ENCODE assay signal across 8 cellular contexts in genomic region chr6:157761331-157761921, GRCh38.
DNase-seq lines count a peak whose midpoint lies in the region; ATAC-seq and TF ChIP-seq lines count a peak whose summit lies in the region.

No MANE protein-coding gene starts in this region.

- no peaks in the 10 kb centered on the region for H3K36me3 ChIP-seq in left lung

- H3K9me3 Mint-ChIP-seq in CD14-positive monocyte, result peaks cover 0 to 4% (median 0%) of the 10 kb centered on the region in 7 donors
- H3K9me3 Mint-ChIP-seq in activated T-helper 2 cell treated with anti-CD3 and anti-CD28 coated beads, Interferon-gamma antibody, Interleukin-2, Interleukin-4, amounts not matched to agents 10 μg/mL and 5 μg/mL and 100 μg/mL, durations not matched to agents 14 hours and 24 hours and 36 hours, result no peaks in the 10 kb centered on the region

- peak overlapping the region; percentile 53 to 74 for H3K27ac ChIP-seq in left lung

- H3K4me3 Mint-ChIP-seq in CD14-positive monocyte, result no peak overlapping the region
- H3K4me3 Mint-ChIP-seq in activated T-helper 2 cell treated with anti-CD3 and anti-CD28 coated beads, Interferon-gamma antibody, Interleukin-2, Interleukin-4, amounts not matched to agents 10 μg/mL and 5 μg/mL and 100 μg/mL, durations not matched to agents 14 hours and 24 hours and 36 hours (ENCODE audit: low read depth), result peak overlapping the region; percentile 53

- peaks cover 24 to 71% of the 10 kb centered on the region in 2 donors for H3K4me1 ChIP-seq in left lung

- TF ChIP-seq CTCF in CD14-positive monocyte (IDR thresholded peaks at IDR 0.05) (no peak), left lung (IDR thresholded peaks at IDR 0.05) (no peak)

- H3K4me3 ChIP-seq in left lung, result no peak overlapping the region

- H3K27me3 Mint-ChIP-seq in CD14-positive monocyte (ENCODE audit: low read depth in 3 of 3), result peaks cover 5 to 17% (median 11%) of the 10 kb centered on the region in 3 donors
- H3K27me3 Mint-ChIP-seq in activated T-helper 2 cell treated with anti-CD3 and anti-CD28 coated beads, Interferon-gamma antibody, Interleukin-2, Interleukin-4, amounts not matched to agents 10 μg/mL and 5 μg/mL and 100 μg/mL, durations not matched to agents 14 hours and 24 hours and 36 hours (ENCODE audit: low read depth), result peaks cover 22% of the 10 kb centered on the region

- peaks cover 2 to 10% of the 10 kb centered on the region in 2 donors for H3K36me3 Mint-ChIP-seq in CD14-positive monocyte
- no peaks in the 10 kb centered on the region for H3K36me3 Mint-ChIP-seq in activated T-helper 2 cell treated with anti-CD3 and anti-CD28 coated beads, Interferon-gamma antibody, Interleukin-2, Interleukin-4, amounts not matched to agents 10 μg/mL and 5 μg/mL and 100 μg/mL, durations not matched to agents 14 hours and 24 hours and 36 hours (ENCODE audit: low read depth)

- peak; percentile 32 for ATAC-seq in GM19438 (IDR thresholded peaks at IDR 0.05; ENCODE audit: low read depth, unreplicated experiment)
- ATAC-seq in HG03457 (IDR thresholded peaks at IDR 0.05; ENCODE audit: unreplicated experiment), result peak; percentile 35
- peak; percentile 1 for ATAC-seq in left lung

- H3K27me3 ChIP-seq in left lung, result no peaks in the 10 kb centered on the region

- intact Hi-C loops in CD14-positive monocyte (cut with micrococcal nuclease), result loop anchor here in 1 of 2 donors (5.0 to 10.0 kb wide), 3 partner anchors 61 to 323 kb away; partner anchors contain the start of gene SNX9
- intact Hi-C loops in activated T-helper 2 cell treated with anti-CD3 and anti-CD28 coated beads, Interferon-gamma antibody, Interleukin-2, Interleukin-4, amounts not matched to agents 10 μg/mL and 5 μg/mL and 100 μg/mL, durations not matched to agents 14 hours and 24 hours and 36 hours (cut with micrococcal nuclease), result loop anchor here (1.0 to 5.0 kb wide), 6 partner anchors 99 to 887 kb away; no protein-coding TSS in a partner anchor
- intact Hi-C loops in left lung (cut with DNase I), result loop anchor here in 1 of 2 donors (10.0 kb wide), 1 partner anchor 313 kb away; no protein-coding TSS in a partner anchor
- intact Hi-C loops in cardiac septum (cut with DNase I), result loop anchor here (5.0 to 10.0 kb wide), 2 partner anchors 61 to 447 kb away; partner anchors contain the start of gene SNX9

- no peak for DNase-seq in CD14-positive monocyte (ENCODE audit: low spot score)
- DNase-seq in activated T-helper 2 cell treated with anti-CD3 and anti-CD28 coated beads, Interferon-gamma antibody, Interleukin-2, Interleukin-4, amounts not matched to agents 10 μg/mL and 5 μg/mL and 100 μg/mL, durations not matched to agents 14 hours and 24 hours and 36 hours (ENCODE audit: low spot score), result peak; percentile 51
- DNase-seq in left lung, result no peak
- no peak for DNase-seq in cardiac septum (ENCODE audit: low spot score)
- no peak for DNase-seq in activated CD4-positive, CD25-positive, alpha-beta regulatory T cell treated with anti-CD3 and anti-CD28 coated beads, Interleukin-2, amount 50 U/mL, for 72 hours
- DNase-seq in NCI-H1092 treated with DMSO at 0.1 percent for 48 hours (lab: John Stamatoyannopoulos, UW), result no peak

- H3K4me1 Mint-ChIP-seq in CD14-positive monocyte, result peaks cover 74% of the 10 kb centered on the region
- H3K4me1 Mint-ChIP-seq in activated T-helper 2 cell treated with anti-CD3 and anti-CD28 coated beads, Interferon-gamma antibody, Interleukin-2, Interleukin-4, amounts not matched to agents 10 μg/mL and 5 μg/mL and 100 μg/mL, durations not matched to agents 14 hours and 24 hours and 36 hours (ENCODE audit: low read depth), result peaks cover 76% of the 10 kb centered on the region

- no peaks in the 10 kb centered on the region for H3K9me3 ChIP-seq in left lung

- H3K27ac Mint-ChIP-seq in CD14-positive monocyte, result peak overlapping the region in 5 of 7 donors; percentile 48 to 88 (median 65)
- peak overlapping the region; percentile 92 for H3K27ac Mint-ChIP-seq in activated T-helper 2 cell treated with anti-CD3 and anti-CD28 coated beads, Interferon-gamma antibody, Interleukin-2, Interleukin-4, amounts not matched to agents 10 μg/mL and 5 μg/mL and 100 μg/mL, durations not matched to agents 14 hours and 24 hours and 36 hours
